7 cellular contexts compared by ENCODE assay signal in the genomic region with DNA sequence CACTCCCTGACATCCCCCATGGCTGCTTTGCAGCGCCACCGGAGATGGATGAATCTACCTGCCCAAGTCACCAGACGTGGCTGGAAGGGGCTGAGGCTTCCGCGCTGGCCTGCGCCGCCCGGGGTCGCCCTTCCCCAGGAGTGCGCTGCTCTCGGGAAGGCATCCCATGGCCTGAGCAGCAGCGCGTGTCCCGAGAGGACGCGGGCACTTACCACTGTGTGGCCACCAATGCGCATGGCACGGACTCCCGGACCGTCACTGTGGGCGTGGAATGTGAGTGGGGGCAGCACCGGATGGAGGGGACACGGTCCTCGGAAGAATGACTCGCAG. TPM values are rescaled to one million over a fixed set of nuclear protein-coding genes. Genes with fewer than 3 reads are reported as not detected.
DNase-seq lines count a peak whose midpoint lies in the region.
"Had no signal": no experiment of that assay in that cellular context is flagged by ENCODE, and none has a peak within 500 bp of the region (broad histone marks: within the 10 kb centered on the region; RNA-seq: fewer than 3 reads in every experiment).

No MANE protein-coding gene starts in this region.

- no peak overlapping the region for H3K4me3 ChIP-seq in mesendoderm (ENCODE audit: low read length)

- peaks cover 9% of the 10 kb centered on the region for H3K36me3 Mint-ChIP-seq in activated CD4-positive, alpha-beta memory T cell treated with anti-CD3 and anti-CD28 coated beads, Interleukin-2, amount 10 ng/mL, durations not matched to agents 7 days and 5 days (ENCODE audit: low read depth)

- peak; percentile 26 for DNase-seq in CD1c-positive myeloid dendritic cell (ENCODE audit: extremely low spot score)
- no peak for DNase-seq in activated CD4-positive, alpha-beta memory T cell treated with anti-CD3 and anti-CD28 coated beads, Interleukin-2, amount 10 ng/mL, durations not matched to agents 7 days and 5 days
- DNase-seq in mesendoderm: peak; percentile 40
- no peak for DNase-seq in NCI-H1048 (lab: John Stamatoyannopoulos, UW)
- no peak for DNase-seq in cerebellar nuclear complex (lab: John Stamatoyannopoulos, UW)
- DNase-seq in NCI-H82 (lab: John Stamatoyannopoulos, UW): no peak
- DNase-seq: small intestine had no signal

- no peak overlapping the region for H3K27ac Mint-ChIP-seq in activated CD4-positive, alpha-beta memory T cell treated with anti-CD3 and anti-CD28 coated beads, Interleukin-2, amount 10 ng/mL, durations not matched to agents 7 days and 5 days

- no peaks in the 10 kb centered on the region for H3K9me3 Mint-ChIP-seq in activated CD4-positive, alpha-beta memory T cell treated with anti-CD3 and anti-CD28 coated beads, Interleukin-2, amount 10 ng/mL, durations not matched to agents 7 days and 5 days

- peaks cover 45% of the 10 kb centered on the region for H3K27me3 ChIP-seq in mesendoderm (ENCODE audit: insufficient read depth, low read length, poor library complexity)

- H3K56ac ChIP-seq in mesendoderm (ENCODE audit: low read length): no peak overlapping the region

- H2AK5ac ChIP-seq in mesendoderm (ENCODE audit: low read length): no peak overlapping the region

- H4K5ac ChIP-seq in mesendoderm (ENCODE audit: low read length): no peak overlapping the region

- no peak overlapping the region for H2BK120ac ChIP-seq in mesendoderm (ENCODE audit: low read depth, low read length)

- peak overlapping the region; percentile 13 for H3K4me3 Mint-ChIP-seq in activated CD4-positive, alpha-beta memory T cell treated with anti-CD3 and anti-CD28 coated beads, Interleukin-2, amount 10 ng/mL, durations not matched to agents 7 days and 5 days

- no peak overlapping the region for H2BK5ac ChIP-seq in mesendoderm (ENCODE audit: low read length)

- H3K23ac ChIP-seq in mesendoderm (ENCODE audit: low read length): no peak overlapping the region

- H3K9ac ChIP-seq in mesendoderm (ENCODE audit: low read length): no peak overlapping the region

- no peak overlapping the region for H3K4me2 ChIP-seq in mesendoderm (ENCODE audit: low read length)

- H3K79me1 ChIP-seq in mesendoderm (ENCODE audit: low read length): no peaks in the 10 kb centered on the region

- no peak overlapping the region for H2BK15ac ChIP-seq in mesendoderm (replicated peaks; ENCODE audit: low read depth)

- no peaks in the 10 kb centered on the region for H3K79me2 ChIP-seq in mesendoderm (ENCODE audit: control insufficient read depth, insufficient read depth, low read length)

- CTCF ChIA-PET in activated CD4-positive, alpha-beta memory T cell treated with anti-CD3 and anti-CD28 coated beads, Interleukin-2, amount 10 ng/mL, durations not matched to agents 7 days and 5 days (lab: Charles Lee): no interaction called here

- peaks cover 54% of the 10 kb centered on the region for H3K4me1 Mint-ChIP-seq in activated CD4-positive, alpha-beta memory T cell treated with anti-CD3 and anti-CD28 coated beads, Interleukin-2, amount 10 ng/mL, durations not matched to agents 7 days and 5 days

- POLR2A ChIA-PET in activated CD4-positive, alpha-beta memory T cell treated with anti-CD3 and anti-CD28 coated beads, Interleukin-2, amount 10 ng/mL, durations not matched to agents 7 days and 5 days (lab: Charles Lee): interaction anchor here (2.1 kb wide), 1 partner anchor 24 kb away, joined by 8 read pairs; a partner anchor contains a TSS

- H3K27ac ChIP-seq in mesendoderm (ENCODE audit: low read depth, low read length): no peak overlapping the region

- WGBS in mesendoderm (ENCODE audit: extremely low coverage, insufficient coverage, low lambda C conversion rate): no CpG with 5 or more reads among the region's 25 CpGs

- H3K27me3 Mint-ChIP-seq in activated CD4-positive, alpha-beta memory T cell treated with anti-CD3 and anti-CD28 coated beads, Interleukin-2, amount 10 ng/mL, durations not matched to agents 7 days and 5 days: peaks cover 65% of the 10 kb centered on the region

- H3K4ac ChIP-seq in mesendoderm (ENCODE audit: low read depth, low read length): no peak overlapping the region

- H4K8ac ChIP-seq in mesendoderm (ENCODE audit: low read depth, low read length): no peak overlapping the region

- H3K18ac ChIP-seq in mesendoderm (ENCODE audit: low read length): no peak overlapping the region

- H3K36me3 ChIP-seq in mesendoderm (ENCODE audit: control insufficient read depth, insufficient read depth, low read length): no peaks in the 10 kb centered on the region

- H3K4me1 ChIP-seq in mesendoderm (ENCODE audit: control insufficient read depth, low read depth, low read length): peaks cover 5% of the 10 kb centered on the region

RNA-seq across cellular contexts. Expression of a gene that starts 4.6 kb away (rescaled TPM):
- 1 to 10 TPM in 1 of 2 experiments, under 1 TPM in 1; 0.53 to 1.1 TPM for total RNA-seq in activated CD4-positive, alpha-beta memory T cell treated with anti-CD3 and anti-CD28 coated beads, Interleukin-2, amount 10 ng/mL, durations not matched to agents 7 days and 5 days
- 0.15 TPM for polyA plus RNA-seq in mesendoderm (2013, experiment 1 of 2)
- 0.15 TPM for polyA plus RNA-seq in mesendoderm (2013, experiment 2 of 2)

RNA-seq across cellular contexts. Expression of a gene that starts 7.6 kb away (rescaled TPM):
- 1 to 10 TPM; 1.5 to 2.0 TPM for total RNA-seq in activated CD4-positive, alpha-beta memory T cell treated with anti-CD3 and anti-CD28 coated beads, Interleukin-2, amount 10 ng/mL, durations not matched to agents 7 days and 5 days
- polyA plus RNA-seq in mesendoderm (2013, experiment 1 of 2): 0.46 TPM
- 0.36 TPM for polyA plus RNA-seq in mesendoderm (2013, experiment 2 of 2)

RNA-seq across cellular contexts. Expression of a gene that starts 15.3 kb away (rescaled TPM):
- total RNA-seq in activated CD4-positive, alpha-beta memory T cell treated with anti-CD3 and anti-CD28 coated beads, Interleukin-2, amount 10 ng/mL, durations not matched to agents 7 days and 5 days: 1 to 10 TPM; 1.0 to 1.4 TPM
- 3.0 TPM for polyA plus RNA-seq in mesendoderm (2013, experiment 1 of 2)
- polyA plus RNA-seq in mesendoderm (2013, experiment 2 of 2): 2.3 TPM

RNA-seq across cellular contexts. Expression of a gene that starts 21.5 kb away (rescaled TPM):
- 1 to 10 TPM; 3.5 to 3.7 TPM for total RNA-seq in activated CD4-positive, alpha-beta memory T cell treated with anti-CD3 and anti-CD28 coated beads, Interleukin-2, amount 10 ng/mL, durations not matched to agents 7 days and 5 days
- polyA plus RNA-seq in mesendoderm (2013, experiment 1 of 2): 21.9 TPM
- polyA plus RNA-seq in mesendoderm (2013, experiment 2 of 2): 20.5 TPM

RNA-seq across cellular contexts. Expression of a gene that starts 23.4 kb away (rescaled TPM):
- 10 to 100 TPM; 23.8 to 24.3 TPM for total RNA-seq in activated CD4-positive, alpha-beta memory T cell treated with anti-CD3 and anti-CD28 coated beads, Interleukin-2, amount 10 ng/mL, durations not matched to agents 7 days and 5 days
- 0.88 TPM for polyA plus RNA-seq in mesendoderm (2013, experiment 1 of 2)
- polyA plus RNA-seq in mesendoderm (2013, experiment 2 of 2): 1.0 TPM

Comparison
In these comparisons a context has a peak if more than half of its experiments do, and no peak if none do; other contexts are left out.
1. DNase-seq: peak in CD1c-positive myeloid dendritic cell (single experiment) and mesendoderm (single experiment); none in activated CD4-positive, alpha-beta memory T cell treated with anti-CD3 and anti-CD28 coated beads, Interleukin-2, amount 10 ng/mL, durations not matched to agents 7 days and 5 days (single experiment), NCI-H1048 (single experiment), cerebellar nuclear complex (0 of 2) and NCI-H82 (single experiment).